18 cellular contexts compared by ENCODE assay signal in genomic region chr12:105522166-105522825, GRCh38.
A peak's percentile ranks its signal among the peaks of the same experiment; 100 is the strongest.
DNase-seq lines count a peak whose midpoint lies in the region; ATAC-seq and TF ChIP-seq lines count a peak whose summit lies in the region.
"Had no signal": no experiment of that assay in that cellular context is flagged by ENCODE, and none has a peak within 500 bp of the region (broad histone marks: within the 10 kb centered on the region; RNA-seq: fewer than 3 reads in every experiment).

No MANE protein-coding gene starts in this region.

- TF ChIP-seq POLR2A in GM18505 (IDR thresholded peaks at IDR 0.05; ENCODE audit: borderline replicate concordance, extremely low read depth, insufficient read depth, insufficient read length) = no peak

- H3K4me3 ChIP-seq in mesodermal cell (ENCODE audit: extremely low read depth, insufficient read depth, low read length, poor library complexity, severe bottlenecking) = no peak overlapping the region

- no peak for ATAC-seq in GM18505 (IDR thresholded peaks at IDR 0.05; ENCODE audit: unreplicated experiment)
- ATAC-seq: esophagus mucosa, left lobe of liver, natural killer cell had no signal

- peaks cover 5% of the 10 kb centered on the region for H3K36me3 Mint-ChIP-seq in chondrocyte (ENCODE audit: low read depth)
- H3K36me3 Mint-ChIP-seq: activated naive CD8-positive, alpha-beta T cell treated with anti-CD3 and anti-CD28 coated beads, Interleukin-2, amount 10 ng/mL, durations not matched to agents 7 days and 5 days; natural killer cell had no signal

- H3K36me3 ChIP-seq in mesodermal cell (ENCODE audit: control insufficient read depth, insufficient read depth, low read length) = no peaks in the 10 kb centered on the region
- H3K36me3 ChIP-seq: BE2C had no signal

- H3K4me1 ChIP-seq in mesodermal cell (ENCODE audit: control insufficient read depth, insufficient read depth, low read length, poor library complexity, severe bottlenecking) = peaks cover 3% of the 10 kb centered on the region
- H3K4me1 ChIP-seq: BE2C had no signal

- no peak for TF ChIP-seq CTCF in chondrocyte (IDR thresholded peaks at IDR 0.05)

- no peaks in the 10 kb centered on the region for H3K9me3 ChIP-seq in mesodermal cell (ENCODE audit: control insufficient read depth, low read length)
- H3K9me3 ChIP-seq: BE2C had no signal

- WGBS in mesodermal cell (ENCODE audit: insufficient coverage in 2 of 2), 2 experiments = 100% methylated on average over 1 of the region's 4 CpGs; no CpG with 5 or more reads in 1 of the 2 experiments

- H3K27ac Mint-ChIP-seq in chondrocyte (ENCODE audit: unreplicated experiment) = peak overlapping the region; percentile 99
- H3K27ac Mint-ChIP-seq: activated naive CD8-positive, alpha-beta T cell treated with anti-CD3 and anti-CD28 coated beads, Interleukin-2, amount 10 ng/mL, durations not matched to agents 7 days and 5 days; natural killer cell had no signal

- H3K9me3 Mint-ChIP-seq in chondrocyte (ENCODE audit: low read depth) = peaks cover 15% of the 10 kb centered on the region
- H3K9me3 Mint-ChIP-seq: activated naive CD8-positive, alpha-beta T cell treated with anti-CD3 and anti-CD28 coated beads, Interleukin-2, amount 10 ng/mL, durations not matched to agents 7 days and 5 days; natural killer cell had no signal

- peaks cover 62% of the 10 kb centered on the region for H3K4me1 Mint-ChIP-seq in chondrocyte (ENCODE audit: low read depth)
- H3K4me1 Mint-ChIP-seq: activated naive CD8-positive, alpha-beta T cell treated with anti-CD3 and anti-CD28 coated beads, Interleukin-2, amount 10 ng/mL, durations not matched to agents 7 days and 5 days; natural killer cell had no signal

- no peaks in the 10 kb centered on the region for H3K27me3 Mint-ChIP-seq in chondrocyte (ENCODE audit: low read depth)

- peak overlapping the region; percentile 37 for H3K27ac ChIP-seq in mesodermal cell (ENCODE audit: low read depth, low read length, severe bottlenecking)

- H3K4me3 Mint-ChIP-seq in chondrocyte (ENCODE audit: unreplicated experiment) = peak overlapping the region; percentile 3
- H3K4me3 Mint-ChIP-seq: activated naive CD8-positive, alpha-beta T cell treated with anti-CD3 and anti-CD28 coated beads, Interleukin-2, amount 10 ng/mL, durations not matched to agents 7 days and 5 days; natural killer cell had no signal

- DNase-seq in DMS53 (lab: John Stamatoyannopoulos, UW) (peak; percentile 57), M059J (ENCODE audit: low read depth) (peak; percentile 11), chondrocyte (ENCODE audit: low spot score) (no peak), retina (no peak), foreskin melanocyte (no peak)
- DNase-seq in activated CD4-positive, alpha-beta T cell treated with anti-CD3 and anti-CD28 coated beads, Interleukin-2, amount 50 U/mL, for 48 hours = no peak
- DNase-seq: activated naive CD8-positive, alpha-beta T cell treated with anti-CD3 and anti-CD28 coated beads, Interleukin-2, amount 10 ng/mL, durations not matched to agents 7 days and 5 days; activated T-cell treated with anti-CD3 and anti-CD28 coated beads, Interleukin-2, amount 50 U/mL, for 48 hours; dermis blood vessel endothelial cell; natural killer cell; NCI-H510A treated with DMSO at 0.1 percent for 48 hours; stimulated activated CD4-positive, alpha-beta T cell treated with anti-CD3 and anti-CD28 coated beads, Interleukin-2, amount 100 ng/mL, for 48 hours; stimulated activated CD8-positive, alpha-beta memory T cell treated with anti-CD3 and anti-CD28 coated beads, Interleukin-4, amount 100 ng/mL, for 48 hours had no signal

Comparison
In these comparisons a context has a peak if more than half of its experiments do, and no peak if none do; other contexts are left out.
1. DNase-seq: peak in DMS53 (single experiment) and M059J (single experiment); none in chondrocyte (single experiment), retina (single experiment), foreskin melanocyte (single experiment) and activated CD4-positive, alpha-beta T cell treated with anti-CD3 and anti-CD28 coated beads, Interleukin-2, amount 50 U/mL, for 48 hours (0 of 2).